23 cellular contexts compared by ENCODE assay signal in genomic region chr10:5929442-5929841, GRCh38. TPM values are rescaled to one million over a fixed set of nuclear protein-coding genes. Genes with fewer than 3 reads are reported as not detected.
"Had no signal": no experiment of that assay in that cellular context is flagged by ENCODE, and none has a peak within 500 bp of the region (broad histone marks: within the 10 kb centered on the region; RNA-seq: fewer than 3 reads in every experiment).

No MANE protein-coding gene starts in this region.

- ATAC-seq: naive thymus-derived CD4-positive, alpha-beta T cell; right cardiac atrium; stimulated activated naive B cell treated with anti-CD40 and anti-IgM and Interleukin-4, amounts not matched to agents 10 μg/mL and 1 μg/mL and 100 μg/mL, for 72 hours had no signal

- H3K27me3 ChIP-seq: esophagus squamous epithelium, ovary, thyroid gland, vagina had no signal

- H3K9me3 ChIP-seq: esophagus squamous epithelium, ovary, psoas muscle, thyroid gland, vagina had no signal

- H3K4me3 ChIP-seq: esophagus squamous epithelium, ovary, psoas muscle, thyroid gland, vagina had no signal

- FAIRE-seq: endothelial cell of umbilical vein, frontal cortex, keratinocyte, small intestine had no signal

- H3K4me1 ChIP-seq: esophagus squamous epithelium, psoas muscle, thyroid gland, vagina had no signal

- DNase-seq: cerebellar nuclear complex; effector CD8-positive, alpha-beta T cell; erythroblast; esophagus squamous epithelium; immature natural killer cell; mammary epithelial cell; mesendoderm; midbrain; naive thymus-derived CD4-positive, alpha-beta T cell; nucleus accumbens; ovary; right cardiac atrium; small intestine; stimulated activated CD4-positive, alpha-beta T cell treated with anti-CD3 and anti-CD28 coated beads, Interleukin-15, amount 100 ng/mL, for 24 hours; stimulated activated CD4-positive, alpha-beta T cell treated with anti-CD3 and anti-CD28 coated beads, Interleukin-2, amount 100 ng/mL, for 48 hours; stimulated activated naive B cell treated with anti-CD40 and anti-IgM and Interleukin-4, amounts not matched to agents 10 μg/mL and 1 μg/mL and 100 μg/mL, for 72 hours; thyroid gland; trophoblast cell had no signal

- H3K36me3 ChIP-seq: ovary had no signal

- H3K27ac ChIP-seq: esophagus squamous epithelium, ovary, psoas muscle, thyroid gland, vagina had no signal

RNA-seq across cellular contexts. Expression of gene IL15RA, which starts 47.9 kb away (rescaled TPM):
- total RNA-seq: frontal cortex had no signal
